ENCODE assay signal across 23 cellular contexts in the genomic region with DNA sequence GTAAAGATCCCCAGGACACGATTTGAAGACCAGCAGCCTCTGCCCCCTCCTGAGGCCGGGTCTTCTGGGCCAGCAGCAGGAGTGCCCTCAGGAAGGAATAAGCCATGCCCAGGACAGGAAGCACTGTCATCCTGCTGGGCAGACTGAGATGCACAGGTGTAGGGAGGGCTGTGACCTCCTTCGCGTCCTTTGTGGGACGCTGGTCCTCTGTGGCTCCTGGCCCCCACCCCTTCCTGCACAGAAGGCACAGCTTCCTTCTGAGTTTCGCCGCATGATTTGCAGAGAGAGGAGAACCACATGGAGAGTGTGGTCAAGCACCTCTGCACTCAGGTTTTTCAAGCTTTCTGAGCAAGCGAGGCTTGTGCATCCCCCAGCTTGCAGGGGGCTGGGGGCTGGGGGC.
"Had no signal": no experiment of that assay in that cellular context is flagged by ENCODE, and none has a peak within 500 bp of the region (broad histone marks: within the 10 kb centered on the region; RNA-seq: fewer than 3 reads in every experiment).

No MANE protein-coding gene starts in this region.

- H3K4me1 Mint-ChIP-seq: immature natural killer cell; natural killer cell; stimulated activated effector memory CD8-positive, alpha-beta T cell treated with anti-CD3 and anti-CD28 coated beads, Interleukin-12 subunit alpha, Interleukin-12 subunit beta, amount 100 ng/mL, for 72 hours had no signal

- H3K36me3 ChIP-seq: colonic mucosa, pancreas had no signal

- ATAC-seq: natural killer cell; pancreas; stimulated activated effector memory CD8-positive, alpha-beta T cell treated with anti-CD3 and anti-CD28 coated beads, Interleukin-12 subunit alpha, Interleukin-12 subunit beta, amount 100 ng/mL, for 72 hours had no signal

- H3K4me3 Mint-ChIP-seq: immature natural killer cell; memory B cell; natural killer cell; stimulated activated effector memory CD8-positive, alpha-beta T cell treated with anti-CD3 and anti-CD28 coated beads, Interleukin-12 subunit alpha, Interleukin-12 subunit beta, amount 100 ng/mL, for 72 hours had no signal

- H3K9me3 Mint-ChIP-seq: immature natural killer cell; memory B cell; natural killer cell; stimulated activated effector memory CD8-positive, alpha-beta T cell treated with anti-CD3 and anti-CD28 coated beads, Interleukin-12 subunit alpha, Interleukin-12 subunit beta, amount 100 ng/mL, for 72 hours had no signal

- H3K4me3 ChIP-seq: colonic mucosa, lung, pancreas, sigmoid colon, stomach, thyroid gland had no signal

- FAIRE-seq: endometrium, frontal cortex, pancreas had no signal

- H3K27ac ChIP-seq: colonic mucosa, pancreas, sigmoid colon, stomach, thyroid gland had no signal

- H3K27me3 ChIP-seq: colonic mucosa, pancreas, sigmoid colon, stomach, thyroid gland had no signal

- DNase-seq: colonic mucosa; dermis blood vessel endothelial cell; effector memory CD4-positive, alpha-beta T cell; hypothalamus; immature natural killer cell; islet precursor cell; kidney glomerular epithelial cell; natural killer cell; occipital lobe; pancreas; sigmoid colon; stimulated activated CD4-positive, alpha-beta T cell treated with anti-CD3 and anti-CD28 coated beads, Interleukin-2, amount 100 ng/mL, for 24 hours; stimulated activated CD4-positive, alpha-beta T cell treated with anti-CD3 and anti-CD28 coated beads, Interleukin-4, amount 100 ng/mL, for 24 hours; stimulated activated naive CD4-positive, alpha-beta T cell treated with Interleukin-2 at 50 U/mL for 16 hours; stomach; thyroid gland; trophoblast cell had no signal

- H3K9me3 ChIP-seq: colonic mucosa, pancreas, sigmoid colon, stomach, thyroid gland had no signal

- H3K27ac Mint-ChIP-seq: immature natural killer cell, memory B cell, natural killer cell, progenitor cell of endocrine pancreas had no signal

- H3K27me3 Mint-ChIP-seq: memory B cell, progenitor cell of endocrine pancreas had no signal

- H3K4me1 ChIP-seq: colonic mucosa, pancreas, stomach had no signal
